In the genomic region with DNA sequence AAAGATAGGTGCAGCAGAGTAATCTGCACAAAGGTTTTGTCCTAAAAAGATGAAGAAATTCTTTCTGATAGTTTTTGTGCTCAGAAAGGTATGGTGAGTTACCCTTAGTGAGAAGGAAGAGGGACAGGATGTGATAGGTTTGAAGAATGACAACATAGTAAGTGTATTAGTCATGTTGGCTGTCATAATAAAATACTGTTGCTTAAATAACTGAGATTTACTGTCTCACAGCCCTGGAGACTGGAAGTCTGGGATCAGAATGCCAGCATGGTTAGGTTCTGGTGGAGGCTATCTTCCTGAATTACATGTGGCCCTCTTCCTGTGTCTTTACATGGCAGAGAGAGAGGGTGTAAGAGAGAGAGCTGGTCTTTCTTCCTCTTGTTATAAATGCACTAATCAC, we compare ENCODE assay signal across 22 cellular contexts.
A peak's percentile ranks its signal among the peaks of the same experiment; 100 is the strongest.
DNase-seq lines count a peak whose midpoint lies in the region; ATAC-seq, FAIRE-seq and TF ChIP-seq lines count a peak whose summit lies in the region.
"Had no signal": no experiment of that assay in that cellular context is flagged by ENCODE, and none has a peak within 500 bp of the region (broad histone marks: within the 10 kb centered on the region; RNA-seq: fewer than 3 reads in every experiment).

No MANE protein-coding gene starts in this region.

- FAIRE-seq in bronchial epithelial cell (lab: Jason Lieb, UNC): no peak
- FAIRE-seq: A204.1 had no signal

- no peaks in the 10 kb centered on the region for H3K36me3 Mint-ChIP-seq in activated T-helper 2 cell treated with anti-CD3 and anti-CD28 coated beads, Interferon-gamma antibody, Interleukin-2, Interleukin-4, amounts not matched to agents 10 μg/mL and 5 μg/mL and 100 μg/mL, durations not matched to agents 14 hours and 24 hours and 36 hours (ENCODE audit: low read depth)
- H3K36me3 Mint-ChIP-seq: CD8-positive, alpha-beta T cell had no signal

- peak; percentile 9 for DNase-seq in A673 (ENCODE audit: low spot score)
- peak; percentile 21 for DNase-seq in LHCN-M2 (ENCODE audit: low read depth)
- peak; percentile 78 for DNase-seq in bronchial epithelial cell (ENCODE audit: low read depth)
- DNase-seq in hepatic stellate cell (ENCODE audit: low spot score): peak; percentile 24
- DNase-seq in OCI-M2 (lab: John Stamatoyannopoulos, UW; ENCODE audit: unreplicated experiment): no peak
- no peak for DNase-seq in dedifferentiated amniotic fluid mesenchymal stem cell (ENCODE audit: extremely low spot score)
- no peak for DNase-seq in activated T-helper 2 cell treated with anti-CD3 and anti-CD28 coated beads, Interferon-gamma antibody, Interleukin-2, Interleukin-4, amounts not matched to agents 10 μg/mL and 5 μg/mL and 100 μg/mL, durations not matched to agents 14 hours and 24 hours and 36 hours (ENCODE audit: low spot score)
- DNase-seq: activated CD4-positive, alpha-beta T cell treated with anti-CD3 and anti-CD28 coated beads for 36 hours; CD8-positive, alpha-beta T cell; hippocampal formation; NCI-H1048; NCI-H2081; NCI-H524 treated with DMSO at 0.1 percent for 48 hours; stimulated activated naive CD4-positive, alpha-beta T cell treated with Interleukin-2 at 50 U/mL for 16 hours had no signal

- no TSS peak for BruUV-seq in A673 (replicated peaks; lab: Mats Ljungman, UMichigan)

- H3K9me3 ChIP-seq in A673 (ENCODE audit: low read depth, low read length, poor library complexity, severe bottlenecking): no peaks in the 10 kb centered on the region
- H3K9me3 ChIP-seq: ascending aorta, esophagus muscularis mucosa had no signal

- no peaks in the 10 kb centered on the region for H3K27me3 ChIP-seq in A673 (replicated peaks; ENCODE audit: insufficient read depth, low read depth, low read length, poor library complexity)
- H3K27me3 ChIP-seq in bronchial epithelial cell (ENCODE audit: control insufficient read depth, insufficient read depth, low read length): no peaks in the 10 kb centered on the region
- H3K27me3 ChIP-seq: ascending aorta, esophagus muscularis mucosa, neural progenitor cell had no signal

- no peak overlapping the region for H3K27ac Mint-ChIP-seq in activated T-helper 2 cell treated with anti-CD3 and anti-CD28 coated beads, Interferon-gamma antibody, Interleukin-2, Interleukin-4, amounts not matched to agents 10 μg/mL and 5 μg/mL and 100 μg/mL, durations not matched to agents 14 hours and 24 hours and 36 hours
- H3K27ac Mint-ChIP-seq: activated CD4-positive, alpha-beta T cell treated with anti-CD3 and anti-CD28 coated beads for 36 hours; CD8-positive, alpha-beta T cell; dendritic cell treated with granulocyte-macrophage colony-stimulating factor and Interleukin-4, amounts not matched to agents 40 ng/mL and 50 ng/mL, for 4 days; neural progenitor cell; type B pancreatic cell had no signal

- H3K27me3 Mint-ChIP-seq in activated T-helper 2 cell treated with anti-CD3 and anti-CD28 coated beads, Interferon-gamma antibody, Interleukin-2, Interleukin-4, amounts not matched to agents 10 μg/mL and 5 μg/mL and 100 μg/mL, durations not matched to agents 14 hours and 24 hours and 36 hours (ENCODE audit: low read depth): no peaks in the 10 kb centered on the region
- H3K27me3 Mint-ChIP-seq: activated CD4-positive, alpha-beta T cell treated with anti-CD3 and anti-CD28 coated beads for 36 hours; dendritic cell treated with granulocyte-macrophage colony-stimulating factor and Interleukin-4, amounts not matched to agents 40 ng/mL and 50 ng/mL, for 4 days; type B pancreatic cell had no signal

- no peak for TF ChIP-seq CTCF in A673 (conservative IDR thresholded peaks at IDR 0.05; ENCODE audit: low read depth, low read length)
- TF ChIP-seq CTCF in bronchial epithelial cell (IDR thresholded peaks at IDR 0.05; ENCODE audit: insufficient read depth, low read length, severe bottlenecking): no peak

- no peak overlapping the region for H3K4me3 Mint-ChIP-seq in activated T-helper 2 cell treated with anti-CD3 and anti-CD28 coated beads, Interferon-gamma antibody, Interleukin-2, Interleukin-4, amounts not matched to agents 10 μg/mL and 5 μg/mL and 100 μg/mL, durations not matched to agents 14 hours and 24 hours and 36 hours (ENCODE audit: low read depth)
- H3K4me3 Mint-ChIP-seq: activated CD4-positive, alpha-beta T cell treated with anti-CD3 and anti-CD28 coated beads for 36 hours; CD8-positive, alpha-beta T cell; dendritic cell treated with granulocyte-macrophage colony-stimulating factor and Interleukin-4, amounts not matched to agents 40 ng/mL and 50 ng/mL, for 4 days; neural progenitor cell; type B pancreatic cell had no signal

- CTCF ChIA-PET in A673 (lab: Charles Lee): no interaction called here

- H3K36me3 ChIP-seq in A673 (ENCODE audit: insufficient read depth, low read length, poor library complexity, severe bottlenecking) (no peaks in the 10 kb centered on the region), bronchial epithelial cell (ENCODE audit: control insufficient read depth, insufficient read depth, low read length) (no peaks in the 10 kb centered on the region)
- H3K36me3 ChIP-seq: ascending aorta, esophagus muscularis mucosa, neural progenitor cell had no signal

- ATAC-seq in GM18505 (IDR thresholded peaks at IDR 0.05; ENCODE audit: unreplicated experiment): no peak
- ATAC-seq: activated CD4-positive, alpha-beta T cell treated with anti-CD3 and anti-CD28 coated beads for 36 hours; CD8-positive, alpha-beta T cell had no signal

- intact Hi-C loops in A673 (cut with micrococcal nuclease; ENCODE audit: unreplicated experiment): no loop called here
- intact Hi-C loops in activated T-helper 2 cell treated with anti-CD3 and anti-CD28 coated beads, Interferon-gamma antibody, Interleukin-2, Interleukin-4, amounts not matched to agents 10 μg/mL and 5 μg/mL and 100 μg/mL, durations not matched to agents 14 hours and 24 hours and 36 hours (cut with micrococcal nuclease): no loop called here

- H3K4me3 ChIP-seq in A673 (ENCODE audit: low read depth, low read length, poor library complexity, severe bottlenecking) (no peak overlapping the region), bronchial epithelial cell (ENCODE audit: low read depth, low read length) (no peak overlapping the region)
- H3K4me3 ChIP-seq: ascending aorta, esophagus muscularis mucosa, neural progenitor cell, SK-N-MC had no signal

- no peaks in the 10 kb centered on the region for H3K4me1 Mint-ChIP-seq in activated T-helper 2 cell treated with anti-CD3 and anti-CD28 coated beads, Interferon-gamma antibody, Interleukin-2, Interleukin-4, amounts not matched to agents 10 μg/mL and 5 μg/mL and 100 μg/mL, durations not matched to agents 14 hours and 24 hours and 36 hours (ENCODE audit: low read depth)
- H3K4me1 Mint-ChIP-seq: activated CD4-positive, alpha-beta T cell treated with anti-CD3 and anti-CD28 coated beads for 36 hours had no signal

- POLR2A ChIA-PET in A673 (lab: Charles Lee; ENCODE audit: low non-redundant PET): no interaction called here

- no peaks in the 10 kb centered on the region for H3K4me1 ChIP-seq in A673 (ENCODE audit: insufficient read depth, low read length, poor library complexity, severe bottlenecking)
- H3K4me1 ChIP-seq: ascending aorta, esophagus muscularis mucosa, neural progenitor cell had no signal

- peaks cover 7% of the 10 kb centered on the region for H3K9me3 Mint-ChIP-seq in activated T-helper 2 cell treated with anti-CD3 and anti-CD28 coated beads, Interferon-gamma antibody, Interleukin-2, Interleukin-4, amounts not matched to agents 10 μg/mL and 5 μg/mL and 100 μg/mL, durations not matched to agents 14 hours and 24 hours and 36 hours

- no peak for TF ChIP-seq POLR2A in GM18505 (IDR thresholded peaks at IDR 0.05; ENCODE audit: borderline replicate concordance, extremely low read depth, insufficient read depth, insufficient read length)

- H3K27ac ChIP-seq in A673 (ENCODE audit: low read depth, low read length, poor library complexity, severe bottlenecking): no peak overlapping the region
- H3K27ac ChIP-seq: ascending aorta, esophagus muscularis mucosa, neural progenitor cell, SK-N-MC had no signal

Comparison
In these comparisons a context has a peak if more than half of its experiments do, and no peak if none do; other contexts are left out.
1. DNase-seq: peak in A673 (single experiment), LHCN-M2 (single experiment), bronchial epithelial cell (single experiment) and hepatic stellate cell (single experiment); none in OCI-M2 (single experiment), dedifferentiated amniotic fluid mesenchymal stem cell (single experiment) and activated T-helper 2 cell treated with anti-CD3 and anti-CD28 coated beads, Interferon-gamma antibody, Interleukin-2, Interleukin-4, amounts not matched to agents 10 μg/mL and 5 μg/mL and 100 μg/mL, durations not matched to agents 14 hours and 24 hours and 36 hours (single experiment).